ENCODE assay signal across 1 cellular context in the genomic region with DNA sequence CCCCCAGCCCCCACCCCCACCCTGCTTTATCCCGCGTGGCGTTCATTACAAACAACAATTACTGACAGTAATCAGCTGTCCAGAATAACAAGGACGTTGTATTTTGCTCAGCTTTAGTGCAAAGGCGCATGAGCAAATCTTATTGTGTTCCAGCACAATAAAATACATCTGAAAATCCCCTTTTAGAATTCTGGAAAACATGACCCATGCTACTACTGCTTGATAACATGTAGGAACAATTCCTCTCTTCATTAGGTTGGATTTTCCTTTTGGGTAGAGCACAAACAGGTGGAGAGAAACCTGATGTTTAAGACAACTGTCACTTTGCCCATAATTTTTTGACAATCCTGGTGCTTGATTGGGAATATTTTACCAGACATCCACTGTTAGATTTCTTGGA.
TF ChIP-seq lines count a peak whose summit lies in the region.

No MANE protein-coding gene starts in this region.

TF ChIP-seq in GM23338, 12 proteins besides CTCF, POLR2A, EP300 and RAD21 (continued from another document):
- TF ChIP-seq, protein P1, sequence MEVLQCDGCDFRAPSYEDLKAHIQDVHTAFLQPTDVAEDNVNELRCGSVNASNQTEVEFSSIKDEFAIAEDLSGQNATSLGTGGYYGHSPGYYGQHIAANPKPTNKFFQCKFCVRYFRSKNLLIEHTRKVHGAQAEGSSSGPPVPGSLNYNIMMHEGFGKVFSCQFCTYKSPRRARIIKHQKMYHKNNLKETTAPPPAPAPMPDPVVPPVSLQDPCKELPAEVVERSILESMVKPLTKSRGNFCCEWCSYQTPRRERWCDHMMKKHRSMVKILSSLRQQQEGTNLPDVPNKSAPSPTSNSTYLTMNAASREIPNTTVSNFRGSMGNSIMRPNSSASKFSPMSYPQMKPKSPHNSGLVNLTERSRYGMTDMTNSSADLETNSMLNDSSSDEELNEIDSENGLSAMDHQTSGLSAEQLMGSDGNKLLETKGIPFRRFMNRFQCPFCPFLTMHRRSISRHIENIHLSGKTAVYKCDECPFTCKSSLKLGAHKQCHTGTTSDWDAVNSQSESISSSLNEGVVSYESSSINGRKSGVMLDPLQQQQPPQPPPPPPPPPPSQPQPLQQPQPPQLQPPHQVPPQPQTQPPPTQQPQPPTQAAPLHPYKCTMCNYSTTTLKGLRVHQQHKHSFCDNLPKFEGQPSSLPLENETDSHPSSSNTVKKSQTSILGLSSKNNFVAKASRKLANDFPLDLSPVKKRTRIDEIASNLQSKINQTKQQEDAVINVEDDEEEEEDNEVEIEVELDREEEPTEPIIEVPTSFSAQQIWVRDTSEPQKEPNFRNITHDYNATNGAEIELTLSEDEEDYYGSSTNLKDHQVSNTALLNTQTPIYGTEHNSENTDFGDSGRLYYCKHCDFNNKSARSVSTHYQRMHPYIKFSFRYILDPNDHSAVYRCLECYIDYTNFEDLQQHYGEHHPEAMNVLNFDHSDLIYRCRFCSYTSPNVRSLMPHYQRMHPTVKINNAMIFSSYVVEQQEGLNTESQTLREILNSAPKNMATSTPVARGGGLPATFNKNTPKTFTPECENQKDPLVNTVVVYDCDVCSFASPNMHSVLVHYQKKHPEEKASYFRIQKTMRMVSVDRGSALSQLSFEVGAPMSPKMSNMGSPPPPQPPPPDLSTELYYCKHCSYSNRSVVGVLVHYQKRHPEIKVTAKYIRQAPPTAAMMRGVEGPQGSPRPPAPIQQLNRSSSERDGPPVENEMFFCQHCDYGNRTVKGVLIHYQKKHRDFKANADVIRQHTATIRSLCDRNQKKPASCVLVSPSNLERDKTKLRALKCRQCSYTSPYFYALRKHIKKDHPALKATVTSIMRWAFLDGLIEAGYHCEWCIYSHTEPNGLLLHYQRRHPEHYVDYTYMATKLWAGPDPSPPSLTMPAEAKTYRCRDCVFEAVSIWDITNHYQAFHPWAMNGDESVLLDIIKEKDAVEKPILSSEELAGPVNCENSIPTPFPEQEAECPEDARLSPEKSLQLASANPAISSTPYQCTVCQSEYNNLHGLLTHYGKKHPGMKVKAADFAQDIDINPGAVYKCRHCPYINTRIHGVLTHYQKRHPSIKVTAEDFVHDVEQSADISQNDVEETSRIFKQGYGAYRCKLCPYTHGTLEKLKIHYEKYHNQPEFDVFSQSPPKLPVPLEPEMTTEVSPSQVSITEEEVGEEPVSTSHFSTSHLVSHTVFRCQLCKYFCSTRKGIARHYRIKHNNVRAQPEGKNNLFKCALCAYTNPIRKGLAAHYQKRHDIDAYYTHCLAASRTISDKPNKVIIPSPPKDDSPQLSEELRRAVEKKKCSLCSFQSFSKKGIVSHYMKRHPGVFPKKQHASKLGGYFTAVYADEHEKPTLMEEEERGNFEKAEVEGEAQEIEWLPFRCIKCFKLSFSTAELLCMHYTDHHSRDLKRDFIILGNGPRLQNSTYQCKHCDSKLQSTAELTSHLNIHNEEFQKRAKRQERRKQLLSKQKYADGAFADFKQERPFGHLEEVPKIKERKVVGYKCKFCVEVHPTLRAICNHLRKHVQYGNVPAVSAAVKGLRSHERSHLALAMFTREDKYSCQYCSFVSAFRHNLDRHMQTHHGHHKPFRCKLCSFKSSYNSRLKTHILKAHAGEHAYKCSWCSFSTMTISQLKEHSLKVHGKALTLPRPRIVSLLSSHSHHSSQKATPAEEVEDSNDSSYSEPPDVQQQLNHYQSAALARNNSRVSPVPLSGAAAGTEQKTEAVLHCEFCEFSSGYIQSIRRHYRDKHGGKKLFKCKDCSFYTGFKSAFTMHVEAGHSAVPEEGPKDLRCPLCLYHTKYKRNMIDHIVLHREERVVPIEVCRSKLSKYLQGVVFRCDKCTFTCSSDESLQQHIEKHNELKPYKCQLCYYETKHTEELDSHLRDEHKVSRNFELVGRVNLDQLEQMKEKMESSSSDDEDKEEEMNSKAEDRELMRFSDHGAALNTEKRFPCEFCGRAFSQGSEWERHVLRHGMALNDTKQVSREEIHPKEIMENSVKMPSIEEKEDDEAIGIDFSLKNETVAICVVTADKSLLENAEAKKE (CRISPR knock-in tag; IDR thresholded peaks at IDR 0.05), result no peak
- TF ChIP-seq ZNF331 (CRISPR knock-in tag; IDR thresholded peaks at IDR 0.05; ENCODE audit: low read depth), result no peak
